ENCODE assay signal across 1 cellular context in the genomic region with DNA sequence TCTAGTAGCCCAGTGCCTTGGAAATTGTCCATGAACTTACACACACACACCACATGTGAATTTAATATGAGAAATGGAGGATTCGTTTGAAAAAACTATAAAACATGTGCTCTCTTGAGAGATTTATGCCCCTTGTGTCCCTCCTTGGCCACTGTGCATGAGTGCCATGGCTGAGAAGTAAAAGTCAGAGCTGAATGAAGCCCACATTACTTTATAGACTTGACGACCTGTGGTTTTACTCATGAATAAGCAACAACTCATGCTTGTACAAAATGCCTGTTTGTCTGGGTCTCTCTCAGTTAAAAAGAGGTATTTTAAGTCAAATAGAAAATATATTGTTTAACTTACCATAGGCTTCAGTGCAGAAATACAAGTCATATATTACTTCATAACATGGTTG.
TF ChIP-seq lines count a peak whose summit lies in the region.

No MANE protein-coding gene starts in this region.

TF ChIP-seq in HepG2, 621 proteins besides CTCF, POLR2A, EP300 and RAD21 (continued from another document):
- TF ChIP-seq, protein P1, sequence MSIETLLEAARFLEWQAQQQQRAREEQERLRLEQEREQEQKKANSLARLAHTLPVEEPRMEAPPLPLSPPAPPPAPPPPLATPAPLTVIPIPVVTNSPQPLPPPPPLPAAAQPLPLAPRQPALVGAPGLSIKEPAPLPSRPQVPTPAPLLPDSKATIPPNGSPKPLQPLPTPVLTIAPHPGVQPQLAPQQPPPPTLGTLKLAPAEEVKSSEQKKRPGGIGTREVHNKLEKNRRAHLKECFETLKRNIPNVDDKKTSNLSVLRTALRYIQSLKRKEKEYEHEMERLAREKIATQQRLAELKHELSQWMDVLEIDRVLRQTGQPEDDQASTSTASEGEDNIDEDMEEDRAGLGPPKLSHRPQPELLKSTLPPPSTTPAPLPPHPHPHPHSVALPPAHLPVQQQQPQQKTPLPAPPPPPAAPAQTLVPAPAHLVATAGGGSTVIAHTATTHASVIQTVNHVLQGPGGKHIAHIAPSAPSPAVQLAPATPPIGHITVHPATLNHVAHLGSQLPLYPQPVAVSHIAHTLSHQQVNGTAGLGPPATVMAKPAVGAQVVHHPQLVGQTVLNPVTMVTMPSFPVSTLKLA (IDR thresholded peaks at IDR 0.05) = peak; percentile 63
